In genomic region chr9:33228606-33229005, GRCh38 we compare ENCODE assay signal across 13 cellular contexts. TPM values are rescaled to one million over a fixed set of nuclear protein-coding genes. Genes with fewer than 3 reads are reported as not detected.
DNase-seq lines count a peak whose midpoint lies in the region; ATAC-seq and TF ChIP-seq lines count a peak whose summit lies in the region.
"Had no signal": no experiment of that assay in that cellular context is flagged by ENCODE, and none has a peak within 500 bp of the region (broad histone marks: within the 10 kb centered on the region; RNA-seq: fewer than 3 reads in every experiment).

No MANE protein-coding gene starts in this region.

- TF ChIP-seq CTCF in RWPE1 (conservative IDR thresholded peaks at IDR 0.05; ENCODE audit: low read depth) (no peak), upper lobe of left lung (IDR thresholded peaks at IDR 0.05) (no peak), GM13976 (IDR thresholded peaks at IDR 0.05; ENCODE audit: borderline replicate concordance, control extremely low read depth, extremely low read depth, insufficient read depth, missing control alignments) (no peak)

- H3K4me1 ChIP-seq in mucosa of rectum (ENCODE audit: control insufficient read depth in 2 of 2, insufficient read depth in 2 of 2, low read length in 2 of 2) (peaks cover 23 to 24% of the 10 kb centered on the region in 2 donors), upper lobe of left lung (peaks cover 11 to 16% (median 14%) of the 10 kb centered on the region in 4 donors)

- no peaks in the 10 kb centered on the region for H3K36me3 ChIP-seq in mucosa of rectum (ENCODE audit: control insufficient read depth in 2 of 2, insufficient read depth in 2 of 2, low read length in 2 of 2)
- no peaks in the 10 kb centered on the region for H3K36me3 ChIP-seq in upper lobe of left lung

- H3K9me3 ChIP-seq in mucosa of rectum (ENCODE audit: control insufficient read depth in 2 of 2, low read length in 2 of 2) (no peaks in the 10 kb centered on the region), upper lobe of left lung (no peaks in the 10 kb centered on the region)
- H3K9me3 ChIP-seq: SK-N-SH had no signal

- no peak for ATAC-seq in upper lobe of left lung (ENCODE audit: low FRiP score in 2 of 2)
- ATAC-seq in HG03108 (IDR thresholded peaks at IDR 0.05; ENCODE audit: unreplicated experiment), result no peak

- H3K4me3 ChIP-seq in mucosa of rectum (ENCODE audit: low read length in 2 of 2) (no peak overlapping the region), upper lobe of left lung (no peak overlapping the region)

- POLR2A ChIA-PET in RWPE1 (lab: Yijun Ruan, JAX; ENCODE audit: low non-redundant PET), result no interaction called here

- no peak for TF ChIP-seq POLR2A in upper lobe of left lung (IDR thresholded peaks at IDR 0.05)

- peak; percentile 53 for DNase-seq in activated effector memory CD4-positive, alpha-beta T cell treated with anti-CD3 and anti-CD28 coated beads, Interleukin-2, amount 50 U/mL, for 16 hours
- DNase-seq in activated effector memory CD4-positive, alpha-beta T cell treated with Interleukin-2 at 50 U/mL for 16 hours, result no peak
- DNase-seq in RWPE1 (ENCODE audit: low spot score) (no peak), upper lobe of left lung (no peak), GM13976 (ENCODE audit: low spot score) (no peak)
- no peak for DNase-seq in central memory CD4-positive, alpha-beta T cell
- DNase-seq: CD4-positive, CD25-positive, alpha-beta regulatory T cell; HCEC 1CT; NCI-H446 treated with DMSO at 0.1 percent for 48 hours; SK-N-SH had no signal

- CTCF ChIA-PET in RWPE1 (lab: Yijun Ruan, JAX), result interaction anchor here (0.6 to 1.0 kb wide), 3 partner anchors 61 to 496 kb away, joined by 3 to 7 read pairs (median 5); partner anchors contain the start of gene NFX1

- H3K27ac ChIP-seq in RWPE1 (peak overlapping the region; percentile 83), mucosa of rectum (ENCODE audit: low read depth in 2 of 2, low read length in 2 of 2) (peak overlapping the region; percentile 61 to 83), upper lobe of left lung (peak overlapping the region in 3 of 4 donors; percentile 7 to 45 (median 27))

- H3K27me3 ChIP-seq in mucosa of rectum (ENCODE audit: control insufficient read depth in 2 of 2, insufficient read depth in 2 of 2, low read length in 2 of 2), result no peaks in the 10 kb centered on the region
- H3K27me3 ChIP-seq in upper lobe of left lung, result no peaks in the 10 kb centered on the region

- WGBS in upper lobe of left lung, 2 donors, result 76 to 84% methylated on average over 4 of the region's 4 CpGs

- H3K9ac ChIP-seq in mucosa of rectum (ENCODE audit: low read depth in 1 of 2, low read length in 2 of 2), result peak overlapping the region; percentile 41 to 53
- H3K9ac ChIP-seq: SK-N-SH had no signal

- in situ Hi-C loops in GM13976 (cut with MboI; ENCODE audit: low sequenced_read_pairs, unreplicated experiment), result no loop called here

- TF ChIP-seq EP300 in upper lobe of left lung (IDR thresholded peaks at IDR 0.05), result no peak

RNA-seq across cellular contexts. Expression of gene SPINK4, which starts 11.4 kb away (rescaled TPM):
- total RNA-seq in upper lobe of left lung, result not detected
- total RNA-seq: Calu3; CD4-positive, CD25-positive, alpha-beta regulatory T cell had no signal

RNA-seq across cellular contexts. Expression of gene BAG1, which starts 35.9 kb away (rescaled TPM):
- 100 to 1,000 TPM in 4 of 6 donors, 10 to 100 TPM in 2; 55.5 to 157 (median 129) TPM for total RNA-seq in upper lobe of left lung

RNA-seq across cellular contexts. Expression of gene CHMP5, which starts 36.2 kb away (rescaled TPM):
- total RNA-seq in upper lobe of left lung, result 10 to 100 TPM; 33.5 to 95.5 (median 60.1) TPM

Comparison
In these comparisons a context has a peak if more than half of its experiments do, and no peak if none do; other contexts are left out.
1. H3K27ac ChIP-seq: peak in every context shown above with its lines; median percentile 83 in RWPE1; 72 in mucosa of rectum; 27 in upper lobe of left lung.